In the genomic region with DNA sequence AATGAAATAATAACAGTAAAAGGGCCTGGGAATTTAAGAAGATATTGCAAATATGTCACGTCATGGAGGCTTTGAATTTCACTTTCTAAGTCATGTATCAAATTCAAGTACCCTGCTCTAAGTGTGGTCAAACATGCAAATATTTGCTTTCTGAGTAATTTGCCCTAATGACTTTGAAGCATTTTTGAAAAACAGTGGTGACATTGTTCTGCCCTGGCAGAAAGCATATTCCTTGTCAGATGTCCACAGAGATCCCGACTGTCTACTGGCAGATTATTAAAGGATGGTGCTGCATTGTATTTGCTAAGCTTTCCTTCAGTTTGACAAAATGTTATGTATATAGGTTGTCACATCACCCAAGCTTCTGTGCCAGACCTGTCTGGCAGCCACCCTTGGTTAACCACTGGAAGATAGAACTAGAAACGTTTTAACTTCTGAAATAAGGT, we compare ENCODE assay signal across 8 cellular contexts.
A peak's percentile ranks its signal among the peaks of the same experiment; 100 is the strongest.
DNase-seq lines count a peak whose midpoint lies in the region; ATAC-seq and TF ChIP-seq lines count a peak whose summit lies in the region.

No MANE protein-coding gene starts in this region.

- no peak overlapping the region for H2AFZ ChIP-seq in HCT116 (ENCODE audit: low read depth, low read length, poor library complexity, severe bottlenecking)

- no peaks in the 10 kb centered on the region for H3K9me3 Mint-ChIP-seq in activated T-cell treated with anti-CD3 and anti-CD28 coated beads, Interleukin-2, amount 50 U/mL, for 72 hours
- H3K9me3 Mint-ChIP-seq in endothelial cell (ENCODE audit: unreplicated experiment), result no peaks in the 10 kb centered on the region

- H3K9me2 ChIP-seq in HCT116 (ENCODE audit: insufficient read depth), result no peaks in the 10 kb centered on the region

- no peak for TF ChIP-seq RAD21 in HCT116 (IDR thresholded peaks at IDR 0.05; ENCODE audit: low read depth)

- H3K4me1 Mint-ChIP-seq in activated T-cell treated with anti-CD3 and anti-CD28 coated beads, Interleukin-2, amount 50 U/mL, for 72 hours (ENCODE audit: low read depth), result no peaks in the 10 kb centered on the region
- H3K4me1 Mint-ChIP-seq in endothelial cell (ENCODE audit: unreplicated experiment), result peaks cover 12% of the 10 kb centered on the region

- H3K27me3 ChIP-seq in BJ (ENCODE audit: control insufficient read depth, insufficient read depth, low read length) (no peaks in the 10 kb centered on the region), HCT116 (ENCODE audit: insufficient read depth, low read length) (no peaks in the 10 kb centered on the region)

- no TSS peak for BruUV-seq in HCT116 (replicated peaks; lab: Mats Ljungman, UMichigan)

- ATAC-seq in HCT116 (peak; percentile 89), esophagus mucosa (no peak), GM21367 (IDR thresholded peaks at IDR 0.05; ENCODE audit: unreplicated experiment) (no peak)
- no peak for ATAC-seq in activated T-cell treated with anti-CD3 and anti-CD28 coated beads, Interleukin-2, amount 50 U/mL, for 72 hours (replicated peaks in 1 of 2)

- H3K4me3 ChIP-seq in BJ (ENCODE audit: low read depth, low read length), result no peak overlapping the region
- H3K4me3 ChIP-seq in HCT116 (replicated peaks in 1 of 2; ENCODE audit: low read depth in 1 of 2, low read length in 2 of 2), result peak overlapping the region in 1 of 2 experiments; percentile 13; a peak in 2 of 4 replicates

- no peaks in the 10 kb centered on the region for H3K9me3 ChIP-seq in HCT116 (ENCODE audit: control insufficient read depth in 1 of 2, insufficient read depth in 1 of 2, low read depth in 1 of 2, low read length in 2 of 2)

- no peak overlapping the region for H3K4me3 Mint-ChIP-seq in activated T-cell treated with anti-CD3 and anti-CD28 coated beads, Interleukin-2, amount 50 U/mL, for 72 hours
- H3K4me3 Mint-ChIP-seq in endothelial cell (ENCODE audit: unreplicated experiment), result no peak overlapping the region

- no peaks in the 10 kb centered on the region for H4K20me1 ChIP-seq in HCT116 (ENCODE audit: insufficient read depth)

- no peak for TF ChIP-seq POLR2A in HCT116 (IDR thresholded peaks at IDR 0.05; ENCODE audit: borderline replicate concordance, extremely low read depth, insufficient read depth, insufficient read length)

- CTCF ChIA-PET in BJ (lab: Yijun Ruan, JAX), result interaction anchor here (0.7 kb wide), 1 partner anchor 10 kb away, joined by 3 read pairs; no protein-coding TSS in a partner anchor
- CTCF ChIA-PET in HCT116 (lab: Charles Lee), result no interaction called here

- peaks cover 18 to 24% of the 10 kb centered on the region in 2 experiments for H3K4me1 ChIP-seq in HCT116 (ENCODE audit: control insufficient read depth in 1 of 2, insufficient read depth in 2 of 2, low read length in 2 of 2)

- no peaks in the 10 kb centered on the region for H3K36me3 Mint-ChIP-seq in activated T-cell treated with anti-CD3 and anti-CD28 coated beads, Interleukin-2, amount 50 U/mL, for 72 hours (ENCODE audit: insufficient read depth in 2 of 2)
- H3K36me3 Mint-ChIP-seq in endothelial cell (ENCODE audit: low read depth, unreplicated experiment), result no peaks in the 10 kb centered on the region

- H3K36me3 ChIP-seq in BJ (ENCODE audit: control insufficient read depth, insufficient read depth, low read length) (no peaks in the 10 kb centered on the region), HCT116 (ENCODE audit: control insufficient read depth in 1 of 2, insufficient read depth in 2 of 2, low read length in 2 of 2) (no peaks in the 10 kb centered on the region)

- RAD21 ChIA-PET in HCT116 (lab: Charles Lee; ENCODE audit: low non-redundant PET in 1 of 2, low total read pairs in 2 of 2, uncharacterized antibody in 2 of 2, unreplicated experiment in 2 of 2), result no interaction called here

- TF ChIP-seq CTCF in BJ (IDR thresholded peaks at IDR 0.05; ENCODE audit: insufficient read depth, low read depth, low read length), result no peak
- TF ChIP-seq CTCF in HCT116 (IDR thresholded peaks at IDR 0.05 in 2 of 3, conservative IDR thresholded peaks at IDR 0.05 in 1 of 3; ENCODE audit: borderline replicate concordance in 1 of 3, insufficient read depth in 1 of 3, low read depth in 2 of 3, low read length in 2 of 3), result no peak
- TF ChIP-seq CTCF in endothelial cell (IDR thresholded peaks at IDR 0.05; ENCODE audit: unreplicated experiment), result no peak

- no peak overlapping the region for H3K27ac Mint-ChIP-seq in activated T-cell treated with anti-CD3 and anti-CD28 coated beads, Interleukin-2, amount 50 U/mL, for 72 hours
- H3K27ac Mint-ChIP-seq in endothelial cell (ENCODE audit: unreplicated experiment), result no peak overlapping the region

- intact Hi-C loops in HCT116 (cut with micrococcal nuclease), result no loop called here

- no peak overlapping the region for H3K9ac ChIP-seq in HCT116 (ENCODE audit: low read length)

- peak; percentile 26 for DNase-seq in BJ (ENCODE audit: low read depth)
- peak; percentile 63 for DNase-seq in HCT116 (ENCODE audit: low read depth, low spot score)
- peak; percentile 48 for DNase-seq in NCI-H460 (ENCODE audit: extremely low read depth, low read depth)
- DNase-seq in inferior parietal cortex (ENCODE audit: extremely low spot score), result peak; percentile 41
- no peak for DNase-seq in activated T-cell treated with anti-CD3 and anti-CD28 coated beads, Interleukin-2, amount 50 U/mL, for 72 hours
- DNase-seq in endothelial cell (ENCODE audit: low spot score), result no peak

- peak overlapping the region; percentile 50 for H3K4me2 ChIP-seq in HCT116 (ENCODE audit: low read length)

- POLR2A ChIA-PET in BJ (lab: Charles Lee), result no interaction called here
- POLR2A ChIA-PET in HCT116 (lab: Charles Lee), result no interaction called here

- no peaks in the 10 kb centered on the region for H3K79me2 ChIP-seq in HCT116 (ENCODE audit: insufficient read depth, low read length)

- H3K27me3 Mint-ChIP-seq in activated T-cell treated with anti-CD3 and anti-CD28 coated beads, Interleukin-2, amount 50 U/mL, for 72 hours (ENCODE audit: low read depth), result no peaks in the 10 kb centered on the region
- H3K27me3 Mint-ChIP-seq in endothelial cell (ENCODE audit: unreplicated experiment), result no peaks in the 10 kb centered on the region

- no peak overlapping the region for H3K27ac ChIP-seq in HCT116 (ENCODE audit: low read depth, low read length)

TF ChIP-seq in HCT116, 20 proteins besides CTCF, POLR2A, EP300 and RAD21:
- 0 out of 2 replicates have a peak, but pooled peaks have one; percentile 26 for TF ChIP-seq CEBPB (IDR thresholded peaks at IDR 0.05; ENCODE audit: low read depth)
- no peak for TF ChIP-seq ZNF274 (IDR thresholded peaks at IDR 0.05; ENCODE audit: low read depth, low read length)
- no peak for TF ChIP-seq YY1 (IDR thresholded peaks at IDR 0.05; ENCODE audit: extremely low read depth, insufficient replicate concordance, low read depth, low read length)
- no peak for TF ChIP-seq CBX3 (IDR thresholded peaks at IDR 0.05; ENCODE audit: low read depth)
- TF ChIP-seq ELF1 (IDR thresholded peaks at IDR 0.05; ENCODE audit: borderline replicate concordance, low read depth), result no peak
- TF ChIP-seq, protein P1, sequence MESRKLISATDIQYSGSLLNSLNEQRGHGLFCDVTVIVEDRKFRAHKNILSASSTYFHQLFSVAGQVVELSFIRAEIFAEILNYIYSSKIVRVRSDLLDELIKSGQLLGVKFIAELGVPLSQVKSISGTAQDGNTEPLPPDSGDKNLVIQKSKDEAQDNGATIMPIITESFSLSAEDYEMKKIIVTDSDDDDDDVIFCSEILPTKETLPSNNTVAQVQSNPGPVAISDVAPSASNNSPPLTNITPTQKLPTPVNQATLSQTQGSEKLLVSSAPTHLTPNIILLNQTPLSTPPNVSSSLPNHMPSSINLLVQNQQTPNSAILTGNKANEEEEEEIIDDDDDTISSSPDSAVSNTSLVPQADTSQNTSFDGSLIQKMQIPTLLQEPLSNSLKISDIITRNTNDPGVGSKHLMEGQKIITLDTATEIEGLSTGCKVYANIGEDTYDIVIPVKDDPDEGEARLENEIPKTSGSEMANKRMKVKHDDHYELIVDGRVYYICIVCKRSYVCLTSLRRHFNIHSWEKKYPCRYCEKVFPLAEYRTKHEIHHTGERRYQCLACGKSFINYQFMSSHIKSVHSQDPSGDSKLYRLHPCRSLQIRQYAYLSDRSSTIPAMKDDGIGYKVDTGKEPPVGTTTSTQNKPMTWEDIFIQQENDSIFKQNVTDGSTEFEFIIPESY (IDR thresholded peaks at IDR 0.05; ENCODE audit: extremely low read depth, insufficient replicate concordance, low read length), result no peak
- TF ChIP-seq JUND (IDR thresholded peaks at IDR 0.05), result peak; percentile 54; the same call in 1 of the 2 replicates
- peak; percentile 54; the same call in 1 of the 2 replicates for TF ChIP-seq FOSL1 (IDR thresholded peaks at IDR 0.05; ENCODE audit: low read depth)
- TF ChIP-seq, protein P2, sequence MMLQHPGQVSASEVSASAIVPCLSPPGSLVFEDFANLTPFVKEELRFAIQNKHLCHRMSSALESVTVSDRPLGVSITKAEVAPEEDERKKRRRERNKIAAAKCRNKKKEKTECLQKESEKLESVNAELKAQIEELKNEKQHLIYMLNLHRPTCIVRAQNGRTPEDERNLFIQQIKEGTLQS (IDR thresholded peaks at IDR 0.05), result no peak
- TF ChIP-seq POLR2AphosphoS5 (IDR thresholded peaks at IDR 0.05; ENCODE audit: low read depth, low read length), result no peak
- TF ChIP-seq TCF7L2 (IDR thresholded peaks at IDR 0.05; ENCODE audit: borderline replicate concordance, extremely low read depth, insufficient read depth, insufficient read length), result no peak
- no peak for TF ChIP-seq ZFX (IDR thresholded peaks at IDR 0.05)
- 0 out of 2 replicates have a peak, but pooled peaks have one; percentile 29 for TF ChIP-seq SP1 (IDR thresholded peaks at IDR 0.05; ENCODE audit: low read depth)
- TF ChIP-seq EZH2 (IDR thresholded peaks at IDR 0.05), result no peak

Comparison
In these comparisons a context has a peak if more than half of its experiments do, and no peak if none do; other contexts are left out.
1. DNase-seq: peak in BJ (single experiment), HCT116 (single experiment), NCI-H460 (single experiment) and inferior parietal cortex (single experiment); none in activated T-cell treated with anti-CD3 and anti-CD28 coated beads, Interleukin-2, amount 50 U/mL, for 72 hours (0 of 2) and endothelial cell (single experiment).